ENCODE assay signal across 8 cellular contexts in genomic region chr11:122101625-122102291, GRCh38. TPM values are rescaled to one million over a fixed set of nuclear protein-coding genes. Genes with fewer than 3 reads are reported as not detected.
DNase-seq lines count a peak whose midpoint lies in the region; ATAC-seq and TF ChIP-seq lines count a peak whose summit lies in the region.

No MANE protein-coding gene starts in this region.

- intact Hi-C loops in posterior vena cava (cut with DNase I): loop anchor here (5.0 to 10.0 kb wide), 4 partner anchors 77 to 447 kb away; no protein-coding TSS in a partner anchor

- H3K4me3 ChIP-seq in HUES64 (ENCODE audit: low read length): peak overlapping the region; percentile 56
- H3K4me3 ChIP-seq in right atrium auricular region: peak overlapping the region; percentile 51 to 59

- H3K9ac ChIP-seq in HUES64 (ENCODE audit: low read depth, low read length): peak overlapping the region; percentile 15; the same call in 1 of the 2 replicates

- 4% methylated on average over 13 of the region's 13 CpGs for WGBS in HUES64

- in situ Hi-C loops in ACHN (cut with HindIII; ENCODE audit: low pct_ligation_motif_present, low pct_unique_long_range_greater_than_20kb, low sequenced_read_pairs): no loop called here

- H3K4me1 ChIP-seq in HUES64 (ENCODE audit: insufficient read depth, low read length) (peaks cover 46% of the 10 kb centered on the region), right atrium auricular region (peaks cover 0 to 10% of the 10 kb centered on the region in 2 donors)

- H3K27ac ChIP-seq in HUES64 (ENCODE audit: low read depth, low read length): no peak overlapping the region
- H3K27ac ChIP-seq in right atrium auricular region: peak overlapping the region; percentile 85 to 91

- DNase-seq in amniotic stem cell (lab: John Stamatoyannopoulos, UW): peak; percentile 47
- peak; percentile 85 for DNase-seq in right atrium auricular region (ENCODE audit: low spot score)
- DNase-seq in posterior vena cava (ENCODE audit: low spot score): peak; percentile 85
- DNase-seq in ACHN: no peak
- DNase-seq in GM10248 (ENCODE audit: extremely low spot score): no peak
- no peak for DNase-seq in glomerular visceral epithelial cell (ENCODE audit: extremely low spot score)

- no peak for ATAC-seq in HG03139 (IDR thresholded peaks at IDR 0.05; ENCODE audit: unreplicated experiment)

- TF ChIP-seq CTCF in right atrium auricular region (IDR thresholded peaks at IDR 0.05) (peak; percentile 46 to 84), GM10248 (IDR thresholded peaks at IDR 0.05; ENCODE audit: control extremely low read depth, extremely low read depth, low read depth, missing control alignments) (no peak)

- H3K9me3 ChIP-seq in HUES64 (ENCODE audit: insufficient read depth, low read depth, low read length) (no peaks in the 10 kb centered on the region), right atrium auricular region (no peaks in the 10 kb centered on the region)

- H3K27me3 ChIP-seq in HUES64 (ENCODE audit: insufficient read depth, low read length) (peaks cover 37% of the 10 kb centered on the region), right atrium auricular region (peaks cover 0 to 3% of the 10 kb centered on the region in 2 donors)

- POLR2A ChIA-PET in GM10248 (lab: Yijun Ruan, JAX): no interaction called here

- H3K36me3 ChIP-seq in HUES64 (ENCODE audit: insufficient read depth, low read length) (no peaks in the 10 kb centered on the region), right atrium auricular region (no peaks in the 10 kb centered on the region)

- CTCF ChIA-PET in GM10248 (lab: Yijun Ruan, JAX): no interaction called here

RNA-seq across cellular contexts. Expression of gene BLID, which starts 14.3 kb away (rescaled TPM):
- not detected for polyA plus RNA-seq in HUES64 (2013, experiment 1 of 2)
- not detected for polyA plus RNA-seq in HUES64 (2013, experiment 2 of 2)
- total RNA-seq in right atrium auricular region: 1 to 10 TPM; 1.1 to 1.2 TPM
- 1 to 10 TPM; 2.9 to 4.1 TPM for total RNA-seq in posterior vena cava

Comparison
In these comparisons a context has a peak if more than half of its experiments do, and no peak if none do; other contexts are left out.
1. DNase-seq: peak in amniotic stem cell (single experiment), right atrium auricular region (single experiment) and posterior vena cava (single experiment); none in ACHN (single experiment), GM10248 (single experiment) and glomerular visceral epithelial cell (single experiment).